1 cellular context compared by ENCODE assay signal in genomic region chr15:94247789-94248638, GRCh38.
A peak's percentile ranks its signal among the peaks of the same experiment; 100 is the strongest.
TF ChIP-seq lines count a peak whose summit lies in the region.

No MANE protein-coding gene starts in this region.

TF ChIP-seq in HepG2, 621 proteins besides CTCF, POLR2A, EP300 and RAD21 (continued from another document and continues in another):
- TF ChIP-seq ATF7 (IDR thresholded peaks at IDR 0.05): no peak
- TF ChIP-seq ATF7 (CRISPR knock-in tag; IDR thresholded peaks at IDR 0.05): no peak
- peak; percentile 38; the same call in 1 of the 2 replicates for TF ChIP-seq SOX5 (CRISPR knock-in tag; IDR thresholded peaks at IDR 0.05; ENCODE audit: borderline replicate concordance)
- TF ChIP-seq HMGXB4 (CRISPR knock-in tag; IDR thresholded peaks at IDR 0.05; ENCODE audit: borderline replicate concordance in 1 of 2, low read depth in 1 of 2): no peak
- TF ChIP-seq ZSCAN25 (CRISPR knock-in tag; IDR thresholded peaks at IDR 0.05): no peak
- TF ChIP-seq FOSL2 (CRISPR knock-in tag; IDR thresholded peaks at IDR 0.05): peak; percentile 25; the same call in 1 of the 2 replicates
- TF ChIP-seq NFE2L2 (IDR thresholded peaks at IDR 0.05; ENCODE audit: low read length): no peak
- peak; percentile 86 for TF ChIP-seq HNF4A (CRISPR knock-in tag; IDR thresholded peaks at IDR 0.05)
- TF ChIP-seq MIXL1 (CRISPR knock-in tag; IDR thresholded peaks at IDR 0.05): peak; percentile 99
- TF ChIP-seq THAP8 (CRISPR knock-in tag; IDR thresholded peaks at IDR 0.05; ENCODE audit: borderline replicate concordance): no peak
- 0 out of 2 replicates have a peak, but pooled peaks have one; percentile 45 for TF ChIP-seq KDM6A (CRISPR knock-in tag; IDR thresholded peaks at IDR 0.05; ENCODE audit: low read depth)
- no peak for TF ChIP-seq IRF9 (CRISPR knock-in tag; IDR thresholded peaks at IDR 0.05; ENCODE audit: borderline replicate concordance)
- peak; percentile 69 for TF ChIP-seq ZMYM4 (CRISPR knock-in tag; IDR thresholded peaks at IDR 0.05)
- TF ChIP-seq E2F5 (CRISPR knock-in tag; conservative IDR thresholded peaks at IDR 0.05): no peak
- TF ChIP-seq ZNF891 (CRISPR knock-in tag; IDR thresholded peaks at IDR 0.05): no peak
- no peak for TF ChIP-seq ZNF280D (CRISPR knock-in tag; IDR thresholded peaks at IDR 0.05)
- TF ChIP-seq LCORL (IDR thresholded peaks at IDR 0.05): no peak
- TF ChIP-seq LCORL (CRISPR knock-in tag; IDR thresholded peaks at IDR 0.05): 0 out of 2 replicates have a peak, but pooled peaks have one; percentile 29
- TF ChIP-seq MEF2D (CRISPR knock-in tag; IDR thresholded peaks at IDR 0.05): no peak
- TF ChIP-seq RARA (CRISPR knock-in tag; IDR thresholded peaks at IDR 0.05): 0 out of 2 replicates have a peak, but pooled peaks have one; percentile 15
- TF ChIP-seq ZNF644 (CRISPR knock-in tag; IDR thresholded peaks at IDR 0.05; ENCODE audit: low read depth): peak; percentile 83
- TF ChIP-seq BORCS8-MEF2B (CRISPR knock-in tag; IDR thresholded peaks at IDR 0.05): no peak
- no peak for TF ChIP-seq SMYD3 (CRISPR knock-in tag; IDR thresholded peaks at IDR 0.05)
- peak; percentile 70; the same call in 1 of the 2 replicates for TF ChIP-seq ZSCAN9 (CRISPR knock-in tag; IDR thresholded peaks at IDR 0.05; ENCODE audit: borderline replicate concordance)
- TF ChIP-seq MAZ (IDR thresholded peaks at IDR 0.05; ENCODE audit: borderline replicate concordance, low read depth, low read length): no peak
- no peak for TF ChIP-seq MAZ (CRISPR knock-in tag; IDR thresholded peaks at IDR 0.05; ENCODE audit: low read depth)
- TF ChIP-seq ZXDC (CRISPR knock-in tag; IDR thresholded peaks at IDR 0.05): no peak
- no peak for TF ChIP-seq ZFX (CRISPR knock-in tag; IDR thresholded peaks at IDR 0.05; ENCODE audit: low read depth)
- TF ChIP-seq TFE3 (CRISPR knock-in tag; IDR thresholded peaks at IDR 0.05): no peak
- no peak for TF ChIP-seq XBP1 (CRISPR knock-in tag; IDR thresholded peaks at IDR 0.05)
- TF ChIP-seq ZNF292 (CRISPR knock-in tag; IDR thresholded peaks at IDR 0.05; ENCODE audit: borderline replicate concordance, low read depth): no peak
- TF ChIP-seq SOX6 (IDR thresholded peaks at IDR 0.05): no peak
- TF ChIP-seq SOX6 (CRISPR knock-in tag; IDR thresholded peaks at IDR 0.05): peak; percentile 62
- TF ChIP-seq ZNF562 (CRISPR knock-in tag; IDR thresholded peaks at IDR 0.05; ENCODE audit: borderline replicate concordance): no peak
- no peak for TF ChIP-seq ZNF703 (CRISPR knock-in tag; IDR thresholded peaks at IDR 0.05; ENCODE audit: borderline replicate concordance)
- no peak for TF ChIP-seq ZNF367 (CRISPR knock-in tag; IDR thresholded peaks at IDR 0.05; ENCODE audit: borderline replicate concordance)
- TF ChIP-seq ATAD3A (CRISPR knock-in tag; IDR thresholded peaks at IDR 0.05): no peak
- peak; percentile 72 for TF ChIP-seq TGIF2 (CRISPR knock-in tag; IDR thresholded peaks at IDR 0.05)
- TF ChIP-seq ZNF768 (CRISPR knock-in tag; IDR thresholded peaks at IDR 0.05): no peak
- TF ChIP-seq CBX2 (IDR thresholded peaks at IDR 0.05; ENCODE audit: low read depth, low read length): no peak
- TF ChIP-seq CBX2 (CRISPR knock-in tag; IDR thresholded peaks at IDR 0.05; ENCODE audit: low read depth): no peak
- TF ChIP-seq PHF21A (CRISPR knock-in tag; IDR thresholded peaks at IDR 0.05): peak; percentile 64
- TF ChIP-seq FOXP4 (CRISPR knock-in tag; IDR thresholded peaks at IDR 0.05): peak; percentile 52; the same call in 1 of the 2 replicates
- TF ChIP-seq ZNF616 (CRISPR knock-in tag; IDR thresholded peaks at IDR 0.05; ENCODE audit: low read depth): no peak
- TF ChIP-seq HNRNPH1 (optimal IDR thresholded peaks at IDR 0.05; ENCODE audit: low read depth, low read length): no peak
- TF ChIP-seq HNF4G (IDR thresholded peaks at IDR 0.05; ENCODE audit: borderline replicate concordance, low read depth, low read length): peak; percentile 55
- TF ChIP-seq HNF4G (CRISPR knock-in tag; IDR thresholded peaks at IDR 0.05; ENCODE audit: borderline replicate concordance, low read depth): no peak
- no peak for TF ChIP-seq ZNF557 (CRISPR knock-in tag; IDR thresholded peaks at IDR 0.05)
- TF ChIP-seq ARID2 (CRISPR knock-in tag; IDR thresholded peaks at IDR 0.05; ENCODE audit: borderline replicate concordance): no peak
- TF ChIP-seq ETS1 (CRISPR knock-in tag; IDR thresholded peaks at IDR 0.05): no peak
- TF ChIP-seq ZNF331 (CRISPR knock-in tag; IDR thresholded peaks at IDR 0.05): 0 out of 2 replicates have a peak, but pooled peaks have one; percentile 18
- TF ChIP-seq ZBTB46 (CRISPR knock-in tag; IDR thresholded peaks at IDR 0.05; ENCODE audit: borderline replicate concordance): no peak
- TF ChIP-seq SAP130 (CRISPR knock-in tag; IDR thresholded peaks at IDR 0.05; ENCODE audit: low read depth): peak; percentile 57
- TF ChIP-seq NCOR1 (IDR thresholded peaks at IDR 0.05; ENCODE audit: borderline replicate concordance, low read length): peak; percentile 61; the same call in 1 of the 2 replicates
- no peak for TF ChIP-seq YEATS4 (CRISPR knock-in tag; IDR thresholded peaks at IDR 0.05; ENCODE audit: borderline replicate concordance)
